In genomic region chr2:14288016-14288415, GRCh38 we compare ENCODE assay signal across 14 cellular contexts.
A peak's percentile ranks its signal among the peaks of the same experiment; 100 is the strongest.
DNase-seq lines count a peak whose midpoint lies in the region; ATAC-seq, FAIRE-seq and TF ChIP-seq lines count a peak whose summit lies in the region.
"Had no signal": no experiment of that assay in that cellular context is flagged by ENCODE, and none has a peak within 500 bp of the region (broad histone marks: within the 10 kb centered on the region; RNA-seq: fewer than 3 reads in every experiment).

No MANE protein-coding gene starts in this region.

- peak; percentile 60 for TF ChIP-seq CTCF in bronchial epithelial cell (IDR thresholded peaks at IDR 0.05; ENCODE audit: insufficient read depth, low read length, severe bottlenecking)
- no peak for TF ChIP-seq CTCF in smooth muscle cell (IDR thresholded peaks at IDR 0.05; ENCODE audit: borderline replicate concordance, insufficient read depth, poor library complexity, severe bottlenecking)

- peak overlapping the region; percentile 15 for H3K27ac ChIP-seq in smooth muscle cell (ENCODE audit: low read depth)
- H3K27ac ChIP-seq: heart right ventricle, neural progenitor cell had no signal

- DNase-seq in NCI-H345 (lab: John Stamatoyannopoulos, UW) (peak; percentile 95), bronchial epithelial cell (ENCODE audit: low read depth) (peak; percentile 99), smooth muscle cell (lab: John Stamatoyannopoulos, UW; ENCODE audit: unreplicated experiment) (no peak), NCI-H2081 (lab: John Stamatoyannopoulos, UW) (no peak), iPS-NIHi11 (ENCODE audit: low spot score) (no peak), NCI-H1436 (lab: John Stamatoyannopoulos, UW) (no peak)
- DNase-seq: activated naive CD4-positive, alpha-beta T cell treated with anti-CD3 and anti-CD28 coated beads for 36 hours; caudate nucleus; CD4-positive, alpha-beta T cell; heart right ventricle; NCI-H2029 treated with DMSO at 0.1 percent for 48 hours; T1000 had no signal

- H3K36me3 ChIP-seq in bronchial epithelial cell (ENCODE audit: control insufficient read depth, insufficient read depth, low read length) (no peaks in the 10 kb centered on the region), smooth muscle cell (ENCODE audit: low read depth) (no peaks in the 10 kb centered on the region)
- H3K36me3 ChIP-seq: heart right ventricle, neural progenitor cell had no signal

- no peaks in the 10 kb centered on the region for H3K79me2 ChIP-seq in smooth muscle cell (ENCODE audit: low read depth)

- H2AFZ ChIP-seq in smooth muscle cell (ENCODE audit: low read depth), result no peak overlapping the region
- H2AFZ ChIP-seq: neural progenitor cell had no signal

- no peak overlapping the region for H3K9ac ChIP-seq in smooth muscle cell (ENCODE audit: low read depth)
- H3K9ac ChIP-seq: neural progenitor cell had no signal

- H3K27me3 ChIP-seq in bronchial epithelial cell (ENCODE audit: control insufficient read depth, insufficient read depth, low read length) (no peaks in the 10 kb centered on the region), smooth muscle cell (ENCODE audit: low read depth) (no peaks in the 10 kb centered on the region)
- H3K27me3 ChIP-seq: neural progenitor cell had no signal

- no peaks in the 10 kb centered on the region for H3K9me3 ChIP-seq in smooth muscle cell (replicated peaks; ENCODE audit: low read depth)

- peak; percentile 52 for ATAC-seq in HG03432 (IDR thresholded peaks at IDR 0.05; ENCODE audit: unreplicated experiment)
- ATAC-seq: heart right ventricle had no signal

- H3K4me3 ChIP-seq in bronchial epithelial cell (ENCODE audit: low read depth, low read length) (no peak overlapping the region), smooth muscle cell (no peak overlapping the region)
- H3K4me3 ChIP-seq: heart right ventricle, neural progenitor cell had no signal

- no peaks in the 10 kb centered on the region for H3K4me1 ChIP-seq in smooth muscle cell (ENCODE audit: low read depth)
- H3K4me1 ChIP-seq: heart right ventricle, neural progenitor cell had no signal

- no peaks in the 10 kb centered on the region for H3F3A ChIP-seq in smooth muscle cell (ENCODE audit: low read depth)

- FAIRE-seq in bronchial epithelial cell (lab: Jason Lieb, UNC), result peak; percentile 99

- H4K20me1 ChIP-seq in smooth muscle cell (ENCODE audit: low read depth), result no peaks in the 10 kb centered on the region

- WGBS in smooth muscle cell (ENCODE audit: low lambda C conversion rate), result 71% methylated on average over 3 of the region's 3 CpGs

- H3K4me2 ChIP-seq in smooth muscle cell, result no peak overlapping the region
- H3K4me2 ChIP-seq: neural progenitor cell had no signal

Comparison
In these comparisons a context has a peak if more than half of its experiments do, and no peak if none do; other contexts are left out.
1. DNase-seq: peak in NCI-H345 (single experiment) and bronchial epithelial cell (single experiment); none in smooth muscle cell (single experiment), NCI-H2081 (0 of 2), iPS-NIHi11 (single experiment) and NCI-H1436 (single experiment).